8 cellular contexts compared by ENCODE assay signal in genomic region chr20:35511814-35512420, GRCh38. TPM values are rescaled to one million over a fixed set of nuclear protein-coding genes. Genes with fewer than 3 reads are reported as not detected.
DNase-seq lines count a peak whose midpoint lies in the region; ATAC-seq lines count a peak whose summit lies in the region.

No MANE protein-coding gene starts in this region.

- H3K27me3 Mint-ChIP-seq in activated CD4-positive, alpha-beta T cell treated with anti-CD3 and anti-CD28 coated beads, Interleukin-2, amount 10 ng/mL, durations not matched to agents 7 days and 5 days = no peaks in the 10 kb centered on the region
- no peaks in the 10 kb centered on the region for H3K27me3 Mint-ChIP-seq in naive thymus-derived CD8-positive, alpha-beta T cell

- no peaks in the 10 kb centered on the region for H3K9me3 Mint-ChIP-seq in activated CD4-positive, alpha-beta T cell treated with anti-CD3 and anti-CD28 coated beads, Interleukin-2, amount 10 ng/mL, durations not matched to agents 7 days and 5 days
- H3K9me3 Mint-ChIP-seq in naive thymus-derived CD8-positive, alpha-beta T cell = no peaks in the 10 kb centered on the region

- no peak for DNase-seq in activated CD4-positive, alpha-beta T cell treated with anti-CD3 and anti-CD28 coated beads, Interleukin-2, amount 10 ng/mL, durations not matched to agents 7 days and 5 days
- no peak for DNase-seq in activated CD4-positive, alpha-beta T cell treated with anti-CD3 and anti-CD28 coated beads, Interleukin-2, amount 50 U/mL, for 4 hours
- DNase-seq in NCI-H69 (lab: John Stamatoyannopoulos, UW) (peak; percentile 37), dermis microvascular lymphatic vessel endothelial cell (ENCODE audit: low read depth in 2 of 2) (peak; percentile 24 to 54), NCI-H1048 (lab: John Stamatoyannopoulos, UW) (no peak)
- DNase-seq in naive thymus-derived CD8-positive, alpha-beta T cell = no peak
- no peak for DNase-seq in stimulated activated CD4-positive, alpha-beta T cell treated with anti-CD3 and anti-CD28 coated beads, Interleukin-4, amount 100 ng/mL, for 24 hours

- peaks cover 2% of the 10 kb centered on the region for H3K4me1 Mint-ChIP-seq in activated CD4-positive, alpha-beta T cell treated with anti-CD3 and anti-CD28 coated beads, Interleukin-2, amount 10 ng/mL, durations not matched to agents 7 days and 5 days
- H3K4me1 Mint-ChIP-seq in naive thymus-derived CD8-positive, alpha-beta T cell = peaks cover 3 to 7% (median 5%) of the 10 kb centered on the region in 4 donors

- H3K27ac Mint-ChIP-seq in activated CD4-positive, alpha-beta T cell treated with anti-CD3 and anti-CD28 coated beads, Interleukin-2, amount 10 ng/mL, durations not matched to agents 7 days and 5 days = peak overlapping the region; percentile 33
- peak overlapping the region in 7 of 10 donors; percentile 14 to 76 (median 60) for H3K27ac Mint-ChIP-seq in naive thymus-derived CD8-positive, alpha-beta T cell

- CTCF ChIA-PET in activated CD4-positive, alpha-beta T cell treated with anti-CD3 and anti-CD28 coated beads, Interleukin-2, amount 10 ng/mL, durations not matched to agents 7 days and 5 days (lab: Charles Lee) = interaction anchor here (1.0 to 1.4 kb wide), 2 partner anchors 11 to 13 kb away, joined by 3 read pairs; no protein-coding TSS in a partner anchor

- H3K36me3 Mint-ChIP-seq in activated CD4-positive, alpha-beta T cell treated with anti-CD3 and anti-CD28 coated beads, Interleukin-2, amount 10 ng/mL, durations not matched to agents 7 days and 5 days (ENCODE audit: low read depth) = peaks cover 35% of the 10 kb centered on the region
- peaks cover 0 to 77% (median 13%) of the 10 kb centered on the region in 3 donors for H3K36me3 Mint-ChIP-seq in naive thymus-derived CD8-positive, alpha-beta T cell

- ATAC-seq in naive thymus-derived CD8-positive, alpha-beta T cell = no peak
- ATAC-seq in GM21717 (IDR thresholded peaks at IDR 0.05; ENCODE audit: unreplicated experiment) = no peak

- no peak overlapping the region for H3K4me3 Mint-ChIP-seq in activated CD4-positive, alpha-beta T cell treated with anti-CD3 and anti-CD28 coated beads, Interleukin-2, amount 10 ng/mL, durations not matched to agents 7 days and 5 days
- H3K4me3 Mint-ChIP-seq in naive thymus-derived CD8-positive, alpha-beta T cell = no peak overlapping the region

- POLR2A ChIA-PET in activated CD4-positive, alpha-beta T cell treated with anti-CD3 and anti-CD28 coated beads, Interleukin-2, amount 10 ng/mL, durations not matched to agents 7 days and 5 days (lab: Charles Lee) = no interaction called here
- POLR2A ChIA-PET in naive thymus-derived CD8-positive, alpha-beta T cell (lab: Charles Lee) = no interaction called here

RNA-seq across cellular contexts. Expression of gene C20orf173, which starts 17.5 kb away (rescaled TPM):
- not detected for total RNA-seq in activated CD4-positive, alpha-beta T cell treated with anti-CD3 and anti-CD28 coated beads, Interleukin-2, amount 10 ng/mL, durations not matched to agents 7 days and 5 days
- total RNA-seq in dermis microvascular lymphatic vessel endothelial cell = not detected in 2 replicates
- total RNA-seq in naive thymus-derived CD8-positive, alpha-beta T cell = not detected
- polyA plus RNA-seq in naive thymus-derived CD8-positive, alpha-beta T cell = not detected

RNA-seq across cellular contexts. Expression of gene ERGIC3, which starts 30.0 kb away (rescaled TPM):
- 100 to 1,000 TPM; 152 to 165 TPM for total RNA-seq in activated CD4-positive, alpha-beta T cell treated with anti-CD3 and anti-CD28 coated beads, Interleukin-2, amount 10 ng/mL, durations not matched to agents 7 days and 5 days
- total RNA-seq in dermis microvascular lymphatic vessel endothelial cell = 287 and 401 TPM in 2 replicates
- total RNA-seq in naive thymus-derived CD8-positive, alpha-beta T cell = 100 to 1,000 TPM; 146 to 149 TPM
- 100 to 1,000 TPM; 129 to 150 (median 149) TPM for polyA plus RNA-seq in naive thymus-derived CD8-positive, alpha-beta T cell

RNA-seq across cellular contexts. Expression of gene CEP250, which starts 56.5 kb away (rescaled TPM):
- 10 to 100 TPM; 56.8 to 75.4 TPM for total RNA-seq in activated CD4-positive, alpha-beta T cell treated with anti-CD3 and anti-CD28 coated beads, Interleukin-2, amount 10 ng/mL, durations not matched to agents 7 days and 5 days
- total RNA-seq in dermis microvascular lymphatic vessel endothelial cell = 6.7 and 7.3 TPM in 2 replicates
- total RNA-seq in naive thymus-derived CD8-positive, alpha-beta T cell = 10 to 100 TPM; 54.9 to 65.4 TPM
- polyA plus RNA-seq in naive thymus-derived CD8-positive, alpha-beta T cell = 10 to 100 TPM in 1 of 3 donors, 1 to 10 TPM in 2; 4.5 to 17.5 (median 6.0) TPM

Comparison
In these comparisons a context has a peak if more than half of its experiments do, and no peak if none do; other contexts are left out.
1. DNase-seq: peak in NCI-H69 (single experiment) and dermis microvascular lymphatic vessel endothelial cell (2 of 2); none in activated CD4-positive, alpha-beta T cell treated with anti-CD3 and anti-CD28 coated beads, Interleukin-2, amount 10 ng/mL, durations not matched to agents 7 days and 5 days (single experiment), activated CD4-positive, alpha-beta T cell treated with anti-CD3 and anti-CD28 coated beads, Interleukin-2, amount 50 U/mL, for 4 hours (0 of 2), naive thymus-derived CD8-positive, alpha-beta T cell (0 of 10), stimulated activated CD4-positive, alpha-beta T cell treated with anti-CD3 and anti-CD28 coated beads, Interleukin-4, amount 100 ng/mL, for 24 hours (single experiment) and NCI-H1048 (single experiment).